ENCODE assay signal across 9 cellular contexts in the genomic region with DNA sequence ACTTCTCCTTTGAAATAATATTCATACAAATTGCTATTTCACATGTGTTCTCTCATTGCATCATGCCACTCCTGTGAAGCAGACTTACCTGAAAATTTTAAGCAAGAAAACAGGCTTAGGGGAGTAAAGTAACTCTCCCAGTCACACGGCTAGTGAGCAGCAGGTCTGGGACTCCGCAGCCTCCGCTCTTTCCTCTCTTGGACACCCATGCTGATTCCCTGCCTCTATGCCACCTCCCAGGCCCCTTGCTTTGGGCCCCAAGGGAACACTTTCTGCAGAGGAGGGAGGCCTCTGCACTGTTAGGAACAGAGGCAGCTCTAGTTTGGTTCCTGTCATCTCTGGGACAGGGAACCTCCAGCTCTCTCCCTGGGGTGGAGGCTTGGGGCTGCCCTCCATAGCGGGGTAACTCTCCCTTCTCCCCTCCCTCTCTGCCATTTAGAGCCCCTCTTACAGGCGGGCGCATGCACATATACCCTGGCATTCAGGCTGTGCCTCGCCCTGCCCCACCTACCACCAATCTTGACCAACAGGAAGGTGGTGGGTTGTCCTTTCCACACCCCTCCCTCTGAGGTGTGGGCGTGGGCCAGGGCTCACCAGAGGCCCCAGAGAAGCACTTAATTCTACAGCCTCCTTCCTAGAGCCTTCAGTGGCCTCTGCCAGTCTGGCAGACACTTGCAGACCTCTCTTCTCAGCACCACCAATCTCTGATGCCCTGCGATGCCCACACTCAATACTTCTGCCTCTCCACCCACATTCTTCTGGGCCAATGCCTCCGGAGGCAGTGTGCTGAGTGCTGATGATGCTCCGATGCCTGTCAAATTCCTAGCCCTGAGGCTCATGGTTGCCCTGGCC. TPM values are rescaled to one million over a fixed set of nuclear protein-coding genes. Genes with fewer than 3 reads are reported as not detected.
DNase-seq lines count a peak whose midpoint lies in the region; ATAC-seq and TF ChIP-seq lines count a peak whose summit lies in the region.
"Had no signal": no experiment of that assay in that cellular context is flagged by ENCODE, and none has a peak within 500 bp of the region (broad histone marks: within the 10 kb centered on the region; RNA-seq: fewer than 3 reads in every experiment).

RXFP4 (plus strand) TSS at position 646 of the 852 bp plus-strand sequence; CDS start at position 718, 72 bp downstream.

- peak within 1 kb of the TSS; percentile 58 to 68 for H3K18ac ChIP-seq in mesenchymal stem cell (ENCODE audit: low read depth in 1 of 2, low read length in 2 of 2)

- peak within 1 kb of the TSS; percentile 65 for H2BK15ac ChIP-seq in mesenchymal stem cell (ENCODE audit: low read depth, poor library complexity, severe bottlenecking)

- peak within 1 kb of the TSS; percentile 88 for H4K8ac ChIP-seq in mesenchymal stem cell (ENCODE audit: low read length)

- H3K4me1 ChIP-seq in mesenchymal stem cell (ENCODE audit: control insufficient read depth, insufficient read depth, low read depth, low read length) (peaks cover 18% of the 10 kb centered on the region), foreskin keratinocyte (peaks cover 17% of the 10 kb centered on the region)

- peaks cover 9% of the 10 kb centered on the region for H3K36me3 Mint-ChIP-seq in activated naive CD8-positive, alpha-beta T cell treated with anti-CD3 and anti-CD28 coated beads, Interleukin-2, amount 50 U/mL, for 24 hours (ENCODE audit: low read depth)

- peaks cover 11 to 14% of the 10 kb centered on the region in 2 experiments for H3K36me3 ChIP-seq in mesenchymal stem cell (ENCODE audit: control insufficient read depth in 1 of 2, insufficient read depth in 2 of 2, low read depth in 1 of 2, low read length in 2 of 2)

- ATAC-seq in activated naive CD8-positive, alpha-beta T cell treated with anti-CD3 and anti-CD28 coated beads, Interleukin-2, amount 50 U/mL, for 24 hours: peak; percentile 12
- no peak for ATAC-seq in foreskin keratinocyte
- ATAC-seq in HG03342 (IDR thresholded peaks at IDR 0.05; ENCODE audit: unreplicated experiment): no peak
- ATAC-seq in HG03442 (IDR thresholded peaks at IDR 0.05; ENCODE audit: unreplicated experiment): no peak

- peak within 1 kb of the TSS; percentile 46 for H2AFZ ChIP-seq in mesenchymal stem cell (ENCODE audit: low read depth, low read length)

- H3K27me3 ChIP-seq in mesenchymal stem cell (ENCODE audit: control insufficient read depth in 1 of 2, insufficient read depth in 1 of 2, low read length in 2 of 2): no peaks in the 10 kb centered on the region
- no peaks in the 10 kb centered on the region for H3K27me3 ChIP-seq in foreskin keratinocyte

- no peak within 1 kb of the TSS for H3K4me3 ChIP-seq in mesenchymal stem cell (ENCODE audit: insufficient read depth in 1 of 2, low read depth in 1 of 2, low read length in 2 of 2)

- no peaks in the 10 kb centered on the region for H3K79me1 ChIP-seq in mesenchymal stem cell (replicated peaks; ENCODE audit: low read length, poor library complexity, severe bottlenecking)

- H3K23ac ChIP-seq in mesenchymal stem cell (ENCODE audit: low read length in 2 of 2): no peak within 1 kb of the TSS

- no peak within 1 kb of the TSS for H3K4me2 ChIP-seq in mesenchymal stem cell (ENCODE audit: low read length, poor library complexity, severe bottlenecking)

- no peaks in the 10 kb centered on the region for H3K9me3 Mint-ChIP-seq in activated naive CD8-positive, alpha-beta T cell treated with anti-CD3 and anti-CD28 coated beads, Interleukin-2, amount 50 U/mL, for 24 hours

- peak within 1 kb of the TSS; percentile 3 for H3K4me3 Mint-ChIP-seq in activated naive CD8-positive, alpha-beta T cell treated with anti-CD3 and anti-CD28 coated beads, Interleukin-2, amount 50 U/mL, for 24 hours

- no peak within 1 kb of the TSS for H3K9ac ChIP-seq in mesenchymal stem cell (ENCODE audit: low read length)

- H3K27ac Mint-ChIP-seq in activated naive CD8-positive, alpha-beta T cell treated with anti-CD3 and anti-CD28 coated beads, Interleukin-2, amount 50 U/mL, for 24 hours: peak within 1 kb of the TSS; percentile 87

- peaks cover 81% of the 10 kb centered on the region for H3K4me1 Mint-ChIP-seq in activated naive CD8-positive, alpha-beta T cell treated with anti-CD3 and anti-CD28 coated beads, Interleukin-2, amount 50 U/mL, for 24 hours

- H2BK12ac ChIP-seq in mesenchymal stem cell (ENCODE audit: low read length in 2 of 2): peak within 1 kb of the TSS; percentile 16 to 52

- WGBS in mesenchymal stem cell: 82% methylated on average over 11 of the region's 11 CpGs

- no peak for TF ChIP-seq EP300 in Ishikawa (IDR thresholded peaks at IDR 0.05; ENCODE audit: borderline replicate concordance)

- TF ChIP-seq RAD21 in Ishikawa (IDR thresholded peaks at IDR 0.05; ENCODE audit: low read depth): no peak

- H2BK5ac ChIP-seq in mesenchymal stem cell (ENCODE audit: low read depth, low read length, poor library complexity, severe bottlenecking): no peak within 1 kb of the TSS

- H3K9me3 ChIP-seq in mesenchymal stem cell (ENCODE audit: control insufficient read depth, low read length): no peaks in the 10 kb centered on the region

- peak within 1 kb of the TSS; percentile 7 to 65 for H3K4ac ChIP-seq in mesenchymal stem cell (ENCODE audit: low read depth in 1 of 2, low read length in 2 of 2)

- no peaks in the 10 kb centered on the region for H3K27me3 Mint-ChIP-seq in activated naive CD8-positive, alpha-beta T cell treated with anti-CD3 and anti-CD28 coated beads, Interleukin-2, amount 50 U/mL, for 24 hours

- peak; percentile 71 for DNase-seq in CMK (ENCODE audit: low read depth)
- peak; percentile 26 for DNase-seq in activated naive CD8-positive, alpha-beta T cell treated with anti-CD3 and anti-CD28 coated beads, Interleukin-2, amount 50 U/mL, for 24 hours
- DNase-seq in mesenchymal stem cell: no peak
- DNase-seq in foreskin keratinocyte: no peak
- DNase-seq in NCI-H524 (lab: John Stamatoyannopoulos, UW): no peak

- peak within 1 kb of the TSS in 1 of 2 experiments; percentile 9 for H3K14ac ChIP-seq in mesenchymal stem cell (ENCODE audit: low read length in 2 of 2)

- H4K91ac ChIP-seq in mesenchymal stem cell (ENCODE audit: low read length): peak within 1 kb of the TSS; percentile 82

- no peak within 1 kb of the TSS for H2AK5ac ChIP-seq in mesenchymal stem cell (ENCODE audit: low read length, severe bottlenecking)

- H3K27ac ChIP-seq in mesenchymal stem cell (ENCODE audit: low read length, poor library complexity, severe bottlenecking): peak within 1 kb of the TSS; percentile 57
- no peak within 1 kb of the TSS for H3K27ac ChIP-seq in foreskin keratinocyte

- peak within 1 kb of the TSS; percentile 40 for H2BK120ac ChIP-seq in mesenchymal stem cell (ENCODE audit: low read depth, low read length)

- TF ChIP-seq CTCF in foreskin keratinocyte (conservative IDR thresholded peaks at IDR 0.05): no peak

TF ChIP-seq in Ishikawa, 13 proteins besides CTCF, POLR2A, EP300 and RAD21:
- TF ChIP-seq FOXM1 (IDR thresholded peaks at IDR 0.05; ENCODE audit: borderline replicate concordance, low read depth): no peak
- no peak for TF ChIP-seq CREB1 (IDR thresholded peaks at IDR 0.05; ENCODE audit: low read depth)
- TF ChIP-seq TEAD4 (IDR thresholded peaks at IDR 0.05): peak; percentile 7; the same call in 1 of the 2 replicates
- TF ChIP-seq YY1 (IDR thresholded peaks at IDR 0.05; ENCODE audit: low read depth): no peak
- TF ChIP-seq EGR1 (IDR thresholded peaks at IDR 0.05): 0 out of 2 replicates have a peak, but pooled peaks have one; percentile 55
- no peak; the same call in 1 of the 2 replicates for TF ChIP-seq ZBTB7A (IDR thresholded peaks at IDR 0.05; ENCODE audit: low read depth)
- TF ChIP-seq, protein P1, sequence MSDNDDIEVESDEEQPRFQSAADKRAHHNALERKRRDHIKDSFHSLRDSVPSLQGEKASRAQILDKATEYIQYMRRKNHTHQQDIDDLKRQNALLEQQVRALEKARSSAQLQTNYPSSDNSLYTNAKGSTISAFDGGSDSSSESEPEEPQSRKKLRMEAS (IDR thresholded peaks at IDR 0.05): peak; percentile 25; the same call in 1 of the 2 replicates
- TF ChIP-seq USF1 (IDR thresholded peaks at IDR 0.05): no peak
- no peak for TF ChIP-seq NFIC (IDR thresholded peaks at IDR 0.05)
TF ChIP-seq in Ishikawa: peak in this region for 3.

RNA-seq across cellular contexts. Expression of gene RXFP4, which starts in this region (rescaled TPM):
- not detected for polyA plus RNA-seq in mesenchymal stem cell (2013, experiment 1 of 2)
- not detected for polyA plus RNA-seq in mesenchymal stem cell (2013, experiment 2 of 2)
- not detected in 2 replicates for total RNA-seq in foreskin keratinocyte
- polyA plus RNA-seq in foreskin keratinocyte: not detected in 2 replicates
- total RNA-seq: lower leg skin had no signal

Comparison
In these comparisons a context has a peak if more than half of its experiments do, and no peak if none do; other contexts are left out.
1. DNase-seq: peak in CMK (single experiment) and activated naive CD8-positive, alpha-beta T cell treated with anti-CD3 and anti-CD28 coated beads, Interleukin-2, amount 50 U/mL, for 24 hours (single experiment); none in mesenchymal stem cell (single experiment), foreskin keratinocyte (0 of 2) and NCI-H524 (0 of 2).